In the genomic region with DNA sequence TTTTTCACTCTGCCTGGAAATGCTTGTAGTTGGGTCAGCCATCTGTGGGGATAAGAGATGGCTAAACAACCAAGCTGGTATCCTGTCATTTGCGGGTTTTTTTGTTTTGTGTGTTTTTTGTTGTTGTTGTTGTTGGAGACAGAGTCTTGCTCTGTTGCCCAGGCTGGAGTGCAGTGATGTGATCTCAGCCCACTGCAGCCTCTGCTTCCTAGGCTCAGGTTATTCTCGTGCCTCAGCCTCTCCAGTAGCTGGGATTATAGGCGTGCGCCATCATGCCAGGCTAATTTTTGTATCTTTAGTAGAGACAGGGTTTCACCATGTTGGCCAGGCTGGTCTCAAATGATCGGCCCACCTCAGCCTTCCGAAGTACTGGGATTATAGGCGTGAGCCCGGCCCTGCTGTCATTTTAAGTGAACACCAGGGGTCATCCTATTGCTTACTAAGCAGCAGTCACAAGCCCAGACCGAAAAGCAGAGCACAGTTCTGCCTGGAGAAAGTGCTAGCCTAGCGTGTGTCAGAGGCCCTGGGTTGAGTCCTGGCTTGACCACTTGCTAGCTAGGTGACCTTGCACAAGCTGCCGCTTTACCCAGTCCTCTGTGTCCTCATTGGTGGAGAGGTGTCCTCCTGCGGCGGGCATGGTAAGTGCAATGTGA, we compare ENCODE assay signal across 1 cellular context.
TF ChIP-seq lines count a peak whose summit lies in the region.

No MANE protein-coding gene starts in this region.

TF ChIP-seq in GM12878, 131 proteins besides CTCF, POLR2A, EP300 and RAD21:
- TF ChIP-seq CHD4 (IDR thresholded peaks at IDR 0.05) (no peak), KLF5 (IDR thresholded peaks at IDR 0.05; ENCODE audit: partially characterized antibody) (no peak), SMC3 (IDR thresholded peaks at IDR 0.05; ENCODE audit: borderline replicate concordance, low read length) (peak; percentile 24; the same call in 1 of the 2 replicates)
